In genomic region chr11:59173964-59174663, GRCh38 we compare ENCODE assay signal across 8 cellular contexts. TPM values are rescaled to one million over a fixed set of nuclear protein-coding genes. Genes with fewer than 3 reads are reported as not detected.
DNase-seq lines count a peak whose midpoint lies in the region; ATAC-seq, FAIRE-seq and TF ChIP-seq lines count a peak whose summit lies in the region.

No MANE protein-coding gene starts in this region.

- H3K27me3 Mint-ChIP-seq in astrocyte (ENCODE audit: low read depth, unreplicated experiment): no peaks in the 10 kb centered on the region
- no peaks in the 10 kb centered on the region for H3K27me3 Mint-ChIP-seq in stimulated activated memory B cell treated with anti-CD40 and anti-IgM and Interleukin-4, amounts not matched to agents 10 μg/mL and 1 μg/mL and 100 μg/mL, for 72 hours

- no peak overlapping the region for H2AFZ ChIP-seq in astrocyte (ENCODE audit: low read depth, low read length)

- H3K36me3 ChIP-seq in astrocyte (ENCODE audit: insufficient read depth, low read length): no peaks in the 10 kb centered on the region

- DNase-seq in H4 (ENCODE audit: low spot score) (peak; percentile 25), astrocyte (ENCODE audit: low read depth) (no peak), NCI-H526 treated with DMSO at 0.1 percent for 48 hours (lab: John Stamatoyannopoulos, UW) (no peak)
- DNase-seq in effector CD4-positive, alpha-beta T cell: no peak
- DNase-seq in stimulated activated naive CD4-positive, alpha-beta T cell (lab: John Stamatoyannopoulos, UW): no peak

- H3K9me3 ChIP-seq in astrocyte (ENCODE audit: insufficient read depth, low read depth, low read length): no peaks in the 10 kb centered on the region

- peaks cover under 1% of the 10 kb centered on the region for H3K9me3 Mint-ChIP-seq in astrocyte (ENCODE audit: unreplicated experiment)
- peaks cover 3% of the 10 kb centered on the region for H3K9me3 Mint-ChIP-seq in stimulated activated memory B cell treated with anti-CD40 and anti-IgM and Interleukin-4, amounts not matched to agents 10 μg/mL and 1 μg/mL and 100 μg/mL, for 72 hours

- H3K27me3 ChIP-seq in astrocyte (ENCODE audit: insufficient read depth, low read length): peaks cover 43% of the 10 kb centered on the region
- H3K27me3 ChIP-seq in layer of hippocampus (ENCODE audit: control insufficient read depth, insufficient read depth, low read length): no peaks in the 10 kb centered on the region

- H3K4me3 ChIP-seq in astrocyte (ENCODE audit: insufficient read depth, low read depth, low read length): no peak overlapping the region

- H3K27ac ChIP-seq in astrocyte (ENCODE audit: low read depth, low read length): no peak overlapping the region
- peak overlapping the region; percentile 63 for H3K27ac ChIP-seq in layer of hippocampus (ENCODE audit: low read depth, low read length)

- no peak for ATAC-seq in stimulated activated memory B cell treated with anti-CD40 and anti-IgM and Interleukin-4, amounts not matched to agents 10 μg/mL and 1 μg/mL and 100 μg/mL, for 72 hours
- no peak for ATAC-seq in HG03139 (IDR thresholded peaks at IDR 0.05; ENCODE audit: unreplicated experiment)

- no peaks in the 10 kb centered on the region for H4K20me1 ChIP-seq in astrocyte (ENCODE audit: insufficient read depth, low read length)

- H3K4me2 ChIP-seq in astrocyte (ENCODE audit: low read length): peak overlapping the region; percentile 100

- H3K4me1 ChIP-seq in astrocyte (ENCODE audit: insufficient read depth, low read length): peaks cover 11% of the 10 kb centered on the region

- no peak overlapping the region for H3K9ac ChIP-seq in astrocyte (ENCODE audit: low read length)

- peaks cover 24% of the 10 kb centered on the region for H3K4me1 Mint-ChIP-seq in astrocyte (ENCODE audit: low read depth, unreplicated experiment)
- H3K4me1 Mint-ChIP-seq in stimulated activated memory B cell treated with anti-CD40 and anti-IgM and Interleukin-4, amounts not matched to agents 10 μg/mL and 1 μg/mL and 100 μg/mL, for 72 hours: peaks cover 29% of the 10 kb centered on the region

- H3K36me3 Mint-ChIP-seq in astrocyte (ENCODE audit: low read depth, unreplicated experiment): peaks cover 2% of the 10 kb centered on the region
- peaks cover 23% of the 10 kb centered on the region for H3K36me3 Mint-ChIP-seq in stimulated activated memory B cell treated with anti-CD40 and anti-IgM and Interleukin-4, amounts not matched to agents 10 μg/mL and 1 μg/mL and 100 μg/mL, for 72 hours

- no peaks in the 10 kb centered on the region for H3K79me2 ChIP-seq in astrocyte (ENCODE audit: insufficient read depth, low read length)

- no peak for FAIRE-seq in astrocyte (lab: Jason Lieb, UNC)

- peak overlapping the region; percentile 94 for H3K4me3 Mint-ChIP-seq in astrocyte (ENCODE audit: unreplicated experiment)
- H3K4me3 Mint-ChIP-seq in stimulated activated memory B cell treated with anti-CD40 and anti-IgM and Interleukin-4, amounts not matched to agents 10 μg/mL and 1 μg/mL and 100 μg/mL, for 72 hours: no peak overlapping the region

- peak overlapping the region; percentile 69 for H3K27ac Mint-ChIP-seq in astrocyte (ENCODE audit: unreplicated experiment)
- peak overlapping the region; percentile 78 for H3K27ac Mint-ChIP-seq in stimulated activated memory B cell treated with anti-CD40 and anti-IgM and Interleukin-4, amounts not matched to agents 10 μg/mL and 1 μg/mL and 100 μg/mL, for 72 hours

- TF ChIP-seq CTCF in astrocyte (IDR thresholded peaks at IDR 0.05; ENCODE audit: insufficient read depth, low read depth, low read length): no peak

RNA-seq across cellular contexts. Expression of gene DTX4, which starts 2.2 kb away (rescaled TPM):
- total RNA-seq in H4 (2014; rRNA removed; shearing (Covaris generic)): 0.58 and 1.6 TPM in 2 replicates
- 16.1 and 19.5 TPM in 2 replicates for total RNA-seq in astrocyte

RNA-seq across cellular contexts. Expression of gene FAM111A, which starts 31.5 kb away (rescaled TPM):
- total RNA-seq in H4 (2014; rRNA removed; shearing (Covaris generic)): 84.4 and 95.2 TPM in 2 replicates
- total RNA-seq in astrocyte: 11.1 and 13.1 TPM in 2 replicates

RNA-seq across cellular contexts. Expression of gene MPEG1, which starts 38.6 kb away (rescaled TPM):
- total RNA-seq in H4 (2014; rRNA removed; shearing (Covaris generic)): not detected in 2 replicates
- total RNA-seq in astrocyte: not detected in 2 replicates
